9 cellular contexts compared by ENCODE assay signal in genomic region chr3:10173926-10174435, GRCh38. TPM values are rescaled to one million over a fixed set of nuclear protein-coding genes. Genes with fewer than 3 reads are reported as not detected.
DNase-seq lines count a peak whose midpoint lies in the region; ATAC-seq and TF ChIP-seq lines count a peak whose summit lies in the region.
"Had no signal": no experiment of that assay in that cellular context is flagged by ENCODE, and none has a peak within 500 bp of the region (broad histone marks: within the 10 kb centered on the region; RNA-seq: fewer than 3 reads in every experiment).

No MANE protein-coding gene starts in this region.

- peaks cover 1% of the 10 kb centered on the region for H3K4me1 Mint-ChIP-seq in activated T-helper 17 cell treated with anti-CD3 and anti-CD28 coated beads, Interleukin-2, amount 50 U/mL, for 72 hours

- ATAC-seq in activated T-helper 17 cell treated with anti-CD3 and anti-CD28 coated beads, Interleukin-2, amount 50 U/mL, for 72 hours (replicated peaks) = peak; percentile 79
- ATAC-seq in GM21786 (IDR thresholded peaks at IDR 0.05; ENCODE audit: unreplicated experiment) (no peak), HG03354 (IDR thresholded peaks at IDR 0.05; ENCODE audit: poor library complexity, severe bottlenecking, unreplicated experiment) (no peak)

- no peaks in the 10 kb centered on the region for H3K27me3 ChIP-seq in right atrium auricular region
- H3K27me3 ChIP-seq: BLaER1 had no signal

- H3K27me3 Mint-ChIP-seq in activated T-helper 17 cell treated with anti-CD3 and anti-CD28 coated beads, Interleukin-2, amount 50 U/mL, for 72 hours = no peaks in the 10 kb centered on the region

- peaks cover 0 to 5% of the 10 kb centered on the region in 2 donors for H3K4me1 ChIP-seq in right atrium auricular region

- DNase-seq in SKM-1 treated with dmso at 0.1 percent for 144 hours (lab: John Stamatoyannopoulos, UW; ENCODE audit: unreplicated experiment) = peak; percentile 25
- no peak for DNase-seq in SKM-1 (lab: John Stamatoyannopoulos, UW; ENCODE audit: unreplicated experiment)
- peak; percentile 96 for DNase-seq in right atrium auricular region (ENCODE audit: low spot score)
- DNase-seq in G401 (ENCODE audit: low spot score) = no peak

- peak overlapping the region; percentile 76 for H3K27ac Mint-ChIP-seq in activated T-helper 17 cell treated with anti-CD3 and anti-CD28 coated beads, Interleukin-2, amount 50 U/mL, for 72 hours

- no peaks in the 10 kb centered on the region for H3K9me3 Mint-ChIP-seq in activated T-helper 17 cell treated with anti-CD3 and anti-CD28 coated beads, Interleukin-2, amount 50 U/mL, for 72 hours

- H3K4me3 ChIP-seq in right atrium auricular region (no peak overlapping the region), skin epidermis (no peak overlapping the region)
- H3K4me3 ChIP-seq: BLaER1 had no signal

- peaks cover 10% of the 10 kb centered on the region for H3K36me3 Mint-ChIP-seq in activated T-helper 17 cell treated with anti-CD3 and anti-CD28 coated beads, Interleukin-2, amount 50 U/mL, for 72 hours (ENCODE audit: low read depth)

- no peak for TF ChIP-seq CTCF in right atrium auricular region (IDR thresholded peaks at IDR 0.05)

- no peaks in the 10 kb centered on the region for H3K36me3 ChIP-seq in right atrium auricular region

- peak overlapping the region; percentile 41 for H3K4me3 Mint-ChIP-seq in activated T-helper 17 cell treated with anti-CD3 and anti-CD28 coated beads, Interleukin-2, amount 50 U/mL, for 72 hours

- in situ Hi-C loops in G401 (cut with HindIII; ENCODE audit: low sequenced_read_pairs) = no loop called here

- H3K27ac ChIP-seq in right atrium auricular region (peak overlapping the region; percentile 68 to 77), skin epidermis (peak overlapping the region in 15 of 21 experiments; percentile 23 to 74 (median 59))
- H3K27ac ChIP-seq: BLaER1 had no signal

- H3K9me3 ChIP-seq in right atrium auricular region = peaks cover 0 to 4% of the 10 kb centered on the region in 2 donors

RNA-seq across cellular contexts. Expression of gene IRAK2, which starts 9.3 kb away (rescaled TPM):
- total RNA-seq in activated T-helper 17 cell treated with anti-CD3 and anti-CD28 coated beads, Interleukin-2, amount 50 U/mL, for 72 hours = 10 to 100 TPM in 1 of 2 donors, 1 to 10 TPM in 1; 5.6 to 10.1 TPM
- 1 to 10 TPM; 1.1 to 2.8 TPM for total RNA-seq in right atrium auricular region
- total RNA-seq in G401 (2014; rRNA removed; shearing (Covaris generic)) = 2.4 and 2.5 TPM in 2 replicates

RNA-seq across cellular contexts. Expression of gene VHL, which starts 32.4 kb away (rescaled TPM):
- total RNA-seq in activated T-helper 17 cell treated with anti-CD3 and anti-CD28 coated beads, Interleukin-2, amount 50 U/mL, for 72 hours = 10 to 100 TPM; 62.7 to 63.7 TPM
- total RNA-seq in right atrium auricular region = 10 to 100 TPM; 14.1 to 16.5 TPM
- 88.5 and 95.8 TPM in 2 replicates for total RNA-seq in G401 (2014; rRNA removed; shearing (Covaris generic))

RNA-seq across cellular contexts. Expression of gene BRK1, which starts 58.5 kb away (rescaled TPM):
- 100 to 1,000 TPM in 1 of 2 donors, 10 to 100 TPM in 1; 93.3 to 111 TPM for total RNA-seq in activated T-helper 17 cell treated with anti-CD3 and anti-CD28 coated beads, Interleukin-2, amount 50 U/mL, for 72 hours
- total RNA-seq in right atrium auricular region = 10 to 100 TPM; 58.3 to 94.3 TPM
- total RNA-seq in G401 (2014; rRNA removed; shearing (Covaris generic)) = 114 and 121 TPM in 2 replicates

Comparison
In these comparisons a context has a peak if more than half of its experiments do, and no peak if none do; other contexts are left out.
1. DNase-seq: peak in SKM-1 treated with dmso at 0.1 percent for 144 hours (single experiment) and right atrium auricular region (single experiment); none in SKM-1 (single experiment) and G401 (single experiment).